ENCODE assay signal across 34 cellular contexts in the genomic region with DNA sequence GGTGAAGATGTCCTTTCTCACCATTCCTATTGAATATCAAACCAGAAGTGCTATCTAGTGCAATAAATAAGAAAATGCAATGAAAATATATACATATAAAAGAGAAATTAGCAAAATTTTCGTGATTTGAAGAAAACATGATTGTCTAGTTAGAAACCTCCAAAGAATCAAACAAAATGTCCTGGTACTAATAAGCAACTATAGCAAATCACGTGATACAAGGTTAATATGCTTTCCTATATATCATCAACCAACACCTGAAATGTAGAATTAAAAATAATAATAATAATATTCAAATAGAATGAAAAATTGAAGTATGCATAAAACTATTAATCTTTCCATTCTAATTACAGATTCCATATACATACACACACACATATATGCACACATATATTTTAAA.
"Had no signal": no experiment of that assay in that cellular context is flagged by ENCODE, and none has a peak within 500 bp of the region (broad histone marks: within the 10 kb centered on the region; RNA-seq: fewer than 3 reads in every experiment).

No MANE protein-coding gene starts in this region.

- H3K4me3 ChIP-seq: MG63 had no signal

- H3K9me3 ChIP-seq: MG63 had no signal

- H3K36me3 ChIP-seq: MG63 had no signal

- H3K27me3 ChIP-seq: MG63 had no signal

- DNase-seq: Karpas-422, Kasumi-1, MG63, MM.1S, MV-4-11, NCI-H1048, NCI-H1092, NCI-H1092 treated with DMSO at 0.1 percent for 48 hours, NCI-H1105, NCI-H1105 treated with DMSO at 0.1 percent for 48 hours, NCI-H1417, NCI-H1417 treated with DMSO at 0.1 percent for 48 hours, NCI-H1436, NCI-H1436 treated with DMSO at 0.1 percent for 48 hours, NCI-H146, NCI-H1694, NCI-H1694 treated with DMSO at 0.1 percent for 48 hours, NCI-H187, NCI-H187 treated with DMSO at 0.1 percent for 48 hours, NCI-H1930, NCI-H2029, NCI-H2029 treated with DMSO at 0.1 percent for 48 hours, NCI-H2081, NCI-H2081 treated with DMSO at 0.1 percent for 48 hours, NCI-H2107, NCI-H2171, NCI-H2171 treated with DMSO at 0.1 percent for 48 hours, NCI-H2227 treated with DMSO at 0.1 percent for 48 hours, NCI-H226, NCI-H345, NCI-H446, NCI-H446 treated with DMSO at 0.1 percent for 48 hours, NCI-H510A, NCI-H510A treated with DMSO at 0.1 percent for 48 hours had no signal
